Comparison of ENCODE assay signal across 1 cellular context in the genomic region with DNA sequence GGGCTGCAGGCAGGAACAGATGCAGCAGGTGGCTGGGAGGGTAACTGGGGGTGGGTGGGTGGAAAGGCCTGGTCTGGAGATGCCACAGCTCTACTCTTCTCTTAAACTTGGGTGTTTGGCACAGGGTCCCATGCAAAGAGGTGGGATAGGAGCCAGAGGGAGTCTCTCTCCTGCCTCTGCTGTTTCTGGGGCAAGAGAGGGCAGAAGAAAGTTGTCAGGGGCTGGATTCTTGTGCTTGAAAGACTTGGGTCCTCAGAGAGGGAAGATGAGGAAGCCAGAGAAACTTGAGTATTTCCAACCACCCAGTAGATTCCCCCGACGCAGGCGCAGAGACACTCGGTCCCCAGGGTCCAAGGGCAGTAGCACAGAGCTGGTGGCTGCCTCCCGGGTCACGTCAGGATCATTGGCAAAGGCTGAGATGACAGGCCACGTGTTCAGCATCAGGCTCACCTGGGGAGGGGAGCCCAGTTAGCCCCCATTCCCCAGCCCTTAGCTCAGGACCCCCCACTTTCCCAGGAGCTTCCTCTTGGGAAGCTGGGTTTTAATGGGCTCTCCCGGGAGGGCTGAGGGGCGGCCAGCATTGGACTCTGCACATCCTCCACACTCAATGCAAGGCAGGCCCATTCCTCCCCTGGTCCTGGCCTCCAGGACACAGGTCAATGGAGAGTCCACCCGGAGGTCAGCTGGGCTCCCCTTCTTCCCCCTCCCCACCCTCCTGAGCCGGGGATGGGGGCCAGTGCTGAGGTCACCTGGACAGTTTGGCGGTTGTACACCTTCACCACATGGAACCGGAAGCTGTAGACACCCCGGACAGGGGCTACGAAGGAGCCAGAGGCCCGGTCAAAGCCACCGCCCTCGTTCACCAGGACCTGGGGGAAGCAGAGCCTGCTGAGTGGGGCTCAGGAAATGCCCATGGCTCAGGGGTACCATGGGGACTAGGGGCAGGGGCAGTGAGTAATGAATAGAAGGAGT.
A peak's percentile ranks its signal among the peaks of the same experiment; 100 is the strongest.
TF ChIP-seq lines count a peak whose summit lies in the region.

No MANE protein-coding gene starts in this region.

TF ChIP-seq in HepG2, 621 proteins besides CTCF, POLR2A, EP300 and RAD21 (continued from another document and continues in another):
- TF ChIP-seq, protein P1, sequence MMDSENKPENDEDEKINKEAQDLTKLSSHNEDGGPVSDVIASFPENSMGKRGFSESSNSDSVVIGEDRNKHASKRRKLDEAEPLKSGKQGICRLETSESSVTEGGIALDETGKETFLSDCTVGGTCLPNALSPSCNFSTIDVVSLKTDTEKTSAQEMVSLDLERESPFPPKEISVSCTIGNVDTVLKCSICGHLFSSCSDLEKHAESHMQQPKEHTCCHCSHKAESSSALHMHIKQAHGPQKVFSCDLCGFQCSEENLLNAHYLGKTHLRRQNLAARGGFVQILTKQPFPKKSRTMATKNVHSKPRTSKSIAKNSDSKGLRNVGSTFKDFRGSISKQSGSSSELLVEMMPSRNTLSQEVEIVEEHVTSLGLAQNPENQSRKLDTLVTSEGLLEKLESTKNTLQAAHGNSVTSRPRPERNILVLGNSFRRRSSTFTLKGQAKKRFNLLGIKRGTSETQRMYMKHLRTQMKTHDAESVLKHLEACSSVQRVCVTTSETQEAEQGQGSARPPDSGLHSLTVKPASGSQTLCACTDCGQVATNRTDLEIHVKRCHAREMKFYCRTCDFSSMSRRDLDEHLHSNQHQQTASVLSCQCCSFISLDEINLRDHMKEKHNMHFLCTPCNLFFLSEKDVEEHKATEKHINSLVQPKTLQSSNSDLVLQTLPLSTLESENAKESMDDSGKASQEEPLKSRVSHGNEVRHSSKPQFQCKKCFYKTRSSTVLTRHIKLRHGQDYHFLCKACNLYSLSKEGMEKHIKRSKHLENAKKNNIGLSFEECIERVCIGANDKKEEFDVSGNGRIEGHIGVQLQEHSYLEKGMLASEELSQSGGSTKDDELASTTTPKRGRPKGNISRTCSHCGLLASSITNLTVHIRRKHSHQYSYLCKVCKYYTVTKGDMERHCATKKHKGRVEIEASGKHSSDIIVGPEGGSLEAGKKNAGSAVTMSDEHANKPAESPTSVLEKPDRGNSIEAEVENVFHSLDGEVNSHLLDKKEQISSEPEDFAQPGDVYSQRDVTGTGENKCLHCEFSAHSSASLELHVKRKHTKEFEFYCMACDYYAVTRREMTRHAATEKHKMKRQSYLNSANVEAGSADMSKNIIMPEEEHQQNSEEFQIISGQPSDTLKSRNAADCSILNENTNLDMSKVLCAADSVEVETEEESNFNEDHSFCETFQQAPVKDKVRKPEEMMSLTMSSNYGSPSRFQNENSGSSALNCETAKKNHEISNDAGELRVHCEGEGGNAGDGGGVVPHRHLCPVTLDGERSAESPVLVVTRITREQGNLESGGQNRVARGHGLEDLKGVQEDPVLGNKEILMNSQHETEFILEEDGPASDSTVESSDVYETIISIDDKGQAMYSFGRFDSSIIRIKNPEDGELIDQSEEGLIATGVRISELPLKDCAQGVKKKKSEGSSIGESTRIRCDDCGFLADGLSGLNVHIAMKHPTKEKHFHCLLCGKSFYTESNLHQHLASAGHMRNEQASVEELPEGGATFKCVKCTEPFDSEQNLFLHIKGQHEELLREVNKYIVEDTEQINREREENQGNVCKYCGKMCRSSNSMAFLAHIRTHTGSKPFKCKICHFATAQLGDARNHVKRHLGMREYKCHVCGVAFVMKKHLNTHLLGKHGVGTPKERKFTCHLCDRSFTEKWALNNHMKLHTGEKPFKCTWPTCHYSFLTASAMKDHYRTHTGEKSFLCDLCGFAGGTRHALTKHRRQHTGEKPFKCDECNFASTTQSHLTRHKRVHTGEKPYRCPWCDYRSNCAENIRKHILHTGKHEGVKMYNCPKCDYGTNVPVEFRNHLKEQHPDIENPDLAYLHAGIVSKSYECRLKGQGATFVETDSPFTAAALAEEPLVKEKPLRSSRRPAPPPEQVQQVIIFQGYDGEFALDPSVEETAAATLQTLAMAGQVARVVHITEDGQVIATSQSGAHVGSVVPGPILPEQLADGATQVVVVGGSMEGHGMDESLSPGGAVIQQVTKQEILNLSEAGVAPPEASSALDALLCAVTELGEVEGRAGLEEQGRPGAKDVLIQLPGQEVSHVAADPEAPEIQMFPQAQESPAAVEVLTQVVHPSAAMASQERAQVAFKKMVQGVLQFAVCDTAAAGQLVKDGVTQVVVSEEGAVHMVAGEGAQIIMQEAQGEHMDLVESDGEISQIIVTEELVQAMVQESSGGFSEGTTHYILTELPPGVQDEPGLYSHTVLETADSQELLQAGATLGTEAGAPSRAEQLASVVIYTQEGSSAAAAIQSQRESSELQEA (CRISPR knock-in tag; IDR thresholded peaks at IDR 0.05; ENCODE audit: not compliant biosample characterization) = peak; percentile 52
- TF ChIP-seq, protein P2, sequence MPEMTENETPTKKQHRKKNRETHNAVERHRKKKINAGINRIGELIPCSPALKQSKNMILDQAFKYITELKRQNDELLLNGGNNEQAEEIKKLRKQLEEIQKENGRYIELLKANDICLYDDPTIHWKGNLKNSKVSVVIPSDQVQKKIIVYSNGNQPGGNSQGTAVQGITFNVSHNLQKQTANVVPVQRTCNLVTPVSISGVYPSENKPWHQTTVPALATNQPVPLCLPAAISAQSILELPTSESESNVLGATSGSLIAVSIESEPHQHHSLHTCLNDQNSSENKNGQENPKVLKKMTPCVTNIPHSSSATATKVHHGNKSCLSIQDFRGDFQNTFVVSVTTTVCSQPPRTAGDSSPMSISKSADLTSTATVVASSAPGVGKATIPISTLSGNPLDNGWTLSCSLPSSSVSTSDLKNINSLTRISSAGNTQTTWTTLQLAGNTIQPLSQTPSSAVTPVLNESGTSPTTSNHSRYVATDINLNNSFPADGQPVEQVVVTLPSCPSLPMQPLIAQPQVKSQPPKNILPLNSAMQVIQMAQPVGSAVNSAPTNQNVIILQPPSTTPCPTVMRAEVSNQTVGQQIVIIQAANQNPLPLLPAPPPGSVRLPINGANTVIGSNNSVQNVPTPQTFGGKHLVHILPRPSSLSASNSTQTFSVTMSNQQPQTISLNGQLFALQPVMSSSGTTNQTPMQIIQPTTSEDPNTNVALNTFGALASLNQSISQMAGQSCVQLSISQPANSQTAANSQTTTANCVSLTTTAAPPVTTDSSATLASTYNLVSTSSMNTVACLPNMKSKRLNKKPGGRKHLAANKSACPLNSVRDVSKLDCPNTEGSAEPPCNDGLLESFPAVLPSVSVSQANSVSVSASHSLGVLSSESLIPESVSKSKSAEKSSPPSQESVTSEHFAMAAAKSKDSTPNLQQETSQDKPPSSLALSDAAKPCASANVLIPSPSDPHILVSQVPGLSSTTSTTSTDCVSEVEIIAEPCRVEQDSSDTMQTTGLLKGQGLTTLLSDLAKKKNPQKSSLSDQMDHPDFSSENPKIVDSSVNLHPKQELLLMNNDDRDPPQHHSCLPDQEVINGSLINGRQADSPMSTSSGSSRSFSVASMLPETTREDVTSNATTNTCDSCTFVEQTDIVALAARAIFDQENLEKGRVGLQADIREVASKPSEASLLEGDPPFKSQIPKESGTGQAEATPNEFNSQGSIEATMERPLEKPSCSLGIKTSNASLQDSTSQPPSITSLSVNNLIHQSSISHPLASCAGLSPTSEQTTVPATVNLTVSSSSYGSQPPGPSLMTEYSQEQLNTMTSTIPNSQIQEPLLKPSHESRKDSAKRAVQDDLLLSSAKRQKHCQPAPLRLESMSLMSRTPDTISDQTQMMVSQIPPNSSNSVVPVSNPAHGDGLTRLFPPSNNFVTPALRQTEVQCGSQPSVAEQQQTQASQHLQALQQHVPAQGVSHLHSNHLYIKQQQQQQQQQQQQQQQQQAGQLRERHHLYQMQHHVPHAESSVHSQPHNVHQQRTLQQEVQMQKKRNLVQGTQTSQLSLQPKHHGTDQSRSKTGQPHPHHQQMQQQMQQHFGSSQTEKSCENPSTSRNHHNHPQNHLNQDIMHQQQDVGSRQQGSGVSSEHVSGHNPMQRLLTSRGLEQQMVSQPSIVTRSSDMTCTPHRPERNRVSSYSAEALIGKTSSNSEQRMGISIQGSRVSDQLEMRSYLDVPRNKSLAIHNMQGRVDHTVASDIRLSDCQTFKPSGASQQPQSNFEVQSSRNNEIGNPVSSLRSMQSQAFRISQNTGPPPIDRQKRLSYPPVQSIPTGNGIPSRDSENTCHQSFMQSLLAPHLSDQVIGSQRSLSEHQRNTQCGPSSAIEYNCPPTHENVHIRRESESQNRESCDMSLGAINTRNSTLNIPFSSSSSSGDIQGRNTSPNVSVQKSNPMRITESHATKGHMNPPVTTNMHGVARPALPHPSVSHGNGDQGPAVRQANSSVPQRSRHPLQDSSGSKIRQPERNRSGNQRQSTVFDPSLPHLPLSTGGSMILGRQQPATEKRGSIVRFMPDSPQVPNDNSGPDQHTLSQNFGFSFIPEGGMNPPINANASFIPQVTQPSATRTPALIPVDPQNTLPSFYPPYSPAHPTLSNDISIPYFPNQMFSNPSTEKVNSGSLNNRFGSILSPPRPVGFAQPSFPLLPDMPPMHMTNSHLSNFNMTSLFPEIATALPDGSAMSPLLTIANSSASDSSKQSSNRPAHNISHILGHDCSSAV (CRISPR knock-in tag; IDR thresholded peaks at IDR 0.05; ENCODE audit: borderline replicate concordance) = peak; percentile 62; the same call in 1 of the 2 replicates
- TF ChIP-seq ZNF567 (CRISPR knock-in tag; IDR thresholded peaks at IDR 0.05; ENCODE audit: borderline replicate concordance) = 0 out of 2 replicates have a peak, but pooled peaks have one; percentile 86
- TF ChIP-seq, protein P3, sequence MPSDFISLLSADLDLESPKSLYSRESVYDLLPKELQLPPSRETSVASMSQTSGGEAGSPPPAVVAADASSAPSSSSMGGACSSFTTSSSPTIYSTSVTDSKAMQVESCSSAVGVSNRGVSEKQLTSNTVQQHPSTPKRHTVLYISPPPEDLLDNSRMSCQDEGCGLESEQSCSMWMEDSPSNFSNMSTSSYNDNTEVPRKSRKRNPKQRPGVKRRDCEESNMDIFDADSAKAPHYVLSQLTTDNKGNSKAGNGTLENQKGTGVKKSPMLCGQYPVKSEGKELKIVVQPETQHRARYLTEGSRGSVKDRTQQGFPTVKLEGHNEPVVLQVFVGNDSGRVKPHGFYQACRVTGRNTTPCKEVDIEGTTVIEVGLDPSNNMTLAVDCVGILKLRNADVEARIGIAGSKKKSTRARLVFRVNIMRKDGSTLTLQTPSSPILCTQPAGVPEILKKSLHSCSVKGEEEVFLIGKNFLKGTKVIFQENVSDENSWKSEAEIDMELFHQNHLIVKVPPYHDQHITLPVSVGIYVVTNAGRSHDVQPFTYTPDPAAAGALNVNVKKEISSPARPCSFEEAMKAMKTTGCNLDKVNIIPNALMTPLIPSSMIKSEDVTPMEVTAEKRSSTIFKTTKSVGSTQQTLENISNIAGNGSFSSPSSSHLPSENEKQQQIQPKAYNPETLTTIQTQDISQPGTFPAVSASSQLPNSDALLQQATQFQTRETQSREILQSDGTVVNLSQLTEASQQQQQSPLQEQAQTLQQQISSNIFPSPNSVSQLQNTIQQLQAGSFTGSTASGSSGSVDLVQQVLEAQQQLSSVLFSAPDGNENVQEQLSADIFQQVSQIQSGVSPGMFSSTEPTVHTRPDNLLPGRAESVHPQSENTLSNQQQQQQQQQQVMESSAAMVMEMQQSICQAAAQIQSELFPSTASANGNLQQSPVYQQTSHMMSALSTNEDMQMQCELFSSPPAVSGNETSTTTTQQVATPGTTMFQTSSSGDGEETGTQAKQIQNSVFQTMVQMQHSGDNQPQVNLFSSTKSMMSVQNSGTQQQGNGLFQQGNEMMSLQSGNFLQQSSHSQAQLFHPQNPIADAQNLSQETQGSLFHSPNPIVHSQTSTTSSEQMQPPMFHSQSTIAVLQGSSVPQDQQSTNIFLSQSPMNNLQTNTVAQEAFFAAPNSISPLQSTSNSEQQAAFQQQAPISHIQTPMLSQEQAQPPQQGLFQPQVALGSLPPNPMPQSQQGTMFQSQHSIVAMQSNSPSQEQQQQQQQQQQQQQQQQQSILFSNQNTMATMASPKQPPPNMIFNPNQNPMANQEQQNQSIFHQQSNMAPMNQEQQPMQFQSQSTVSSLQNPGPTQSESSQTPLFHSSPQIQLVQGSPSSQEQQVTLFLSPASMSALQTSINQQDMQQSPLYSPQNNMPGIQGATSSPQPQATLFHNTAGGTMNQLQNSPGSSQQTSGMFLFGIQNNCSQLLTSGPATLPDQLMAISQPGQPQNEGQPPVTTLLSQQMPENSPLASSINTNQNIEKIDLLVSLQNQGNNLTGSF (CRISPR knock-in tag; IDR thresholded peaks at IDR 0.05) = peak; percentile 40; the same call in 1 of the 2 replicates
- TF ChIP-seq ISL2 (CRISPR knock-in tag; IDR thresholded peaks at IDR 0.05) = no peak
- TF ChIP-seq ZNF75D (CRISPR knock-in tag; IDR thresholded peaks at IDR 0.05; ENCODE audit: borderline replicate concordance) = no peak
- peak; percentile 5 for TF ChIP-seq RBM39 (IDR thresholded peaks at IDR 0.05; ENCODE audit: low read depth, low read length, poor library complexity, severe bottlenecking)
- no peak for TF ChIP-seq SIN3A (IDR thresholded peaks at IDR 0.05; ENCODE audit: borderline replicate concordance, low read depth, low read length)
- TF ChIP-seq HMGXB4 (CRISPR knock-in tag; IDR thresholded peaks at IDR 0.05; ENCODE audit: borderline replicate concordance in 1 of 2, low read depth in 1 of 2) = 0 out of 4 replicates have a peak, but pooled peaks of 1 of the 2 experiments have one; percentile 12
- TF ChIP-seq, protein P4, sequence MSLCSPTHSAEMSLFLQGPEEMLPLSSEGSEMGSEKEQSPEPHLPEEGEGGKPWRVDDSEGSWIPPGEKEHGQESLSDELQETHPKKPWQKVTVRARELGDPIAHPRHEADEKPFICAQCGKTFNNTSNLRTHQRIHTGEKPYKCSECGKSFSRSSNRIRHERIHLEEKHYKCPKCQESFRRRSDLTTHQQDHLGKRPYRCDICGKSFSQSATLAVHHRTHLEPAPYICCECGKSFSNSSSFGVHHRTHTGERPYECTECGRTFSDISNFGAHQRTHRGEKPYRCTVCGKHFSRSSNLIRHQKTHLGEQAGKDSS (CRISPR knock-in tag; IDR thresholded peaks at IDR 0.05; ENCODE audit: borderline replicate concordance, low read depth) = 0 out of 2 replicates have a peak, but pooled peaks have one; percentile 32
- TF ChIP-seq, protein P5, sequence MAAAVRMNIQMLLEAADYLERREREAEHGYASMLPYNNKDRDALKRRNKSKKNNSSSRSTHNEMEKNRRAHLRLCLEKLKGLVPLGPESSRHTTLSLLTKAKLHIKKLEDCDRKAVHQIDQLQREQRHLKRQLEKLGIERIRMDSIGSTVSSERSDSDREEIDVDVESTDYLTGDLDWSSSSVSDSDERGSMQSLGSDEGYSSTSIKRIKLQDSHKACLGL (CRISPR knock-in tag; IDR thresholded peaks at IDR 0.05) = peak; percentile 19; the same call in 1 of the 2 replicates
- 0 out of 2 replicates have a peak, but pooled peaks have one; percentile 28 for TF ChIP-seq ATAD3A (CRISPR knock-in tag; IDR thresholded peaks at IDR 0.05)
- no peak for TF ChIP-seq ZNF326 (CRISPR knock-in tag; IDR thresholded peaks at IDR 0.05; ENCODE audit: borderline replicate concordance)
